Comparison of ENCODE assay signal across 26 cellular contexts in genomic region chr4:135515295-135515694, GRCh38.
DNase-seq lines count a peak whose midpoint lies in the region; ATAC-seq, FAIRE-seq and TF ChIP-seq lines count a peak whose summit lies in the region.
"Had no signal": no experiment of that assay in that cellular context is flagged by ENCODE, and none has a peak within 500 bp of the region (broad histone marks: within the 10 kb centered on the region; RNA-seq: fewer than 3 reads in every experiment).

No MANE protein-coding gene starts in this region.

- DNase-seq in HTR-8/SVneo (ENCODE audit: insufficient read length, low spot score): peak; percentile 10
- DNase-seq in amniotic epithelial cell (ENCODE audit: low read depth): peak; percentile 43
- peak; percentile 3 for DNase-seq in hepatic stellate cell (ENCODE audit: low spot score)
- DNase-seq in GM19238 (ENCODE audit: insufficient read length, low spot score): no peak
- no peak for DNase-seq in upper lobe of right lung
- no peak for DNase-seq in NCI-H146 (lab: John Stamatoyannopoulos, UW)
- no peak for DNase-seq in activated CD8-positive, alpha-beta memory T cell treated with anti-CD3 and anti-CD28 coated beads, Interleukin-2, amount 10 ng/mL, durations not matched to agents 7 days and 5 days
- DNase-seq: activated CD4-positive, alpha-beta T cell treated with anti-CD3 and anti-CD28 coated beads, Interleukin-2, amount 10 ng/mL, durations not matched to agents 7 days and 5 days; activated naive CD4-positive, alpha-beta T cell treated with anti-CD3 and anti-CD28 coated beads, Interleukin-2, amount 10 ng/mL, durations not matched to agents 7 days and 5 days; anterior cingulate cortex; GDM1; H9; heart right ventricle; left colon; mesendoderm; naive thymus-derived CD4-positive, alpha-beta T cell; NCI-H1092 treated with DMSO at 0.1 percent for 48 hours; NCI-H2029; NCI-H2227 treated with DMSO at 0.1 percent for 48 hours; NCI-H748 treated with DMSO at 0.1 percent for 48 hours; stimulated activated naive CD4-positive, alpha-beta T cell treated with Interleukin-2 at 50 U/mL for 16 hours; T-helper 9 cell; WERI-Rb-1 had no signal

- H3K27me3 Mint-ChIP-seq in activated CD8-positive, alpha-beta memory T cell treated with anti-CD3 and anti-CD28 coated beads, Interleukin-2, amount 10 ng/mL, durations not matched to agents 7 days and 5 days: no peaks in the 10 kb centered on the region
- H3K27me3 Mint-ChIP-seq: activated CD4-positive, alpha-beta T cell treated with anti-CD3 and anti-CD28 coated beads, Interleukin-2, amount 10 ng/mL, durations not matched to agents 7 days and 5 days; activated naive CD4-positive, alpha-beta T cell treated with anti-CD3 and anti-CD28 coated beads, Interleukin-2, amount 10 ng/mL, durations not matched to agents 7 days and 5 days; B cell; naive thymus-derived CD4-positive, alpha-beta T cell had no signal

- TF ChIP-seq CTCF in upper lobe of right lung (IDR thresholded peaks at IDR 0.05): no peak

- H3K27ac Mint-ChIP-seq in activated CD8-positive, alpha-beta memory T cell treated with anti-CD3 and anti-CD28 coated beads, Interleukin-2, amount 10 ng/mL, durations not matched to agents 7 days and 5 days: no peak overlapping the region
- H3K27ac Mint-ChIP-seq: activated CD4-positive, alpha-beta T cell treated with anti-CD3 and anti-CD28 coated beads, Interleukin-2, amount 10 ng/mL, durations not matched to agents 7 days and 5 days; activated naive CD4-positive, alpha-beta T cell treated with anti-CD3 and anti-CD28 coated beads, Interleukin-2, amount 10 ng/mL, durations not matched to agents 7 days and 5 days; activated T-helper 1 cell treated with anti-CD3 and anti-CD28 coated beads, Interleukin-12 subunit alpha, Interleukin-12 subunit beta, Interleukin-2, Interleukin-4 antibody, amounts not matched to agents 30 ng/mL and 10 ng/mL and 1 ng/mL, durations not matched to agents 14 hours and 24 hours and 36 hours; B cell; naive thymus-derived CD4-positive, alpha-beta T cell had no signal

- no peaks in the 10 kb centered on the region for H3K36me3 ChIP-seq in upper lobe of right lung
- H3K36me3 ChIP-seq: heart right ventricle, thoracic aorta, WERI-Rb-1 had no signal

- H3K27me3 ChIP-seq in upper lobe of right lung: no peaks in the 10 kb centered on the region
- H3K27me3 ChIP-seq: heart right ventricle had no signal

- no peak overlapping the region for H3K4me3 Mint-ChIP-seq in activated CD8-positive, alpha-beta memory T cell treated with anti-CD3 and anti-CD28 coated beads, Interleukin-2, amount 10 ng/mL, durations not matched to agents 7 days and 5 days
- H3K4me3 Mint-ChIP-seq: activated CD4-positive, alpha-beta T cell treated with anti-CD3 and anti-CD28 coated beads, Interleukin-2, amount 10 ng/mL, durations not matched to agents 7 days and 5 days; activated naive CD4-positive, alpha-beta T cell treated with anti-CD3 and anti-CD28 coated beads, Interleukin-2, amount 10 ng/mL, durations not matched to agents 7 days and 5 days; activated T-helper 1 cell treated with anti-CD3 and anti-CD28 coated beads, Interleukin-12 subunit alpha, Interleukin-12 subunit beta, Interleukin-2, Interleukin-4 antibody, amounts not matched to agents 30 ng/mL and 10 ng/mL and 1 ng/mL, durations not matched to agents 14 hours and 24 hours and 36 hours; B cell; H9; naive thymus-derived CD4-positive, alpha-beta T cell had no signal

- no peaks in the 10 kb centered on the region for H3K36me3 Mint-ChIP-seq in activated CD8-positive, alpha-beta memory T cell treated with anti-CD3 and anti-CD28 coated beads, Interleukin-2, amount 10 ng/mL, durations not matched to agents 7 days and 5 days
- H3K36me3 Mint-ChIP-seq: activated naive CD4-positive, alpha-beta T cell treated with anti-CD3 and anti-CD28 coated beads, Interleukin-2, amount 10 ng/mL, durations not matched to agents 7 days and 5 days; naive thymus-derived CD4-positive, alpha-beta T cell had no signal

- H3K9me3 Mint-ChIP-seq in activated CD8-positive, alpha-beta memory T cell treated with anti-CD3 and anti-CD28 coated beads, Interleukin-2, amount 10 ng/mL, durations not matched to agents 7 days and 5 days (ENCODE audit: low read depth): peaks cover 6% of the 10 kb centered on the region
- H3K9me3 Mint-ChIP-seq: activated CD4-positive, alpha-beta T cell treated with anti-CD3 and anti-CD28 coated beads, Interleukin-2, amount 10 ng/mL, durations not matched to agents 7 days and 5 days; H9 had no signal

- intact Hi-C loops in upper lobe of right lung (cut with DNase I): no loop called here

- ATAC-seq in upper lobe of right lung: no peak
- ATAC-seq in activated CD8-positive, alpha-beta memory T cell treated with anti-CD3 and anti-CD28 coated beads, Interleukin-2, amount 10 ng/mL, durations not matched to agents 7 days and 5 days: no peak
- ATAC-seq: heart right ventricle; left colon; naive thymus-derived CD4-positive, alpha-beta T cell had no signal

- H3K4me3 ChIP-seq in upper lobe of right lung: no peak overlapping the region
- H3K4me3 ChIP-seq: heart right ventricle, thoracic aorta had no signal

- FAIRE-seq in HTR-8/SVneo (lab: Jason Lieb, UNC): peak; percentile 65

- CTCF ChIA-PET in activated CD8-positive, alpha-beta memory T cell treated with anti-CD3 and anti-CD28 coated beads, Interleukin-2, amount 10 ng/mL, durations not matched to agents 7 days and 5 days (lab: Charles Lee): no interaction called here

- H3K9me3 ChIP-seq in upper lobe of right lung: no peaks in the 10 kb centered on the region
- H3K9me3 ChIP-seq: heart right ventricle, thoracic aorta had no signal

- H3K4me1 Mint-ChIP-seq in activated CD8-positive, alpha-beta memory T cell treated with anti-CD3 and anti-CD28 coated beads, Interleukin-2, amount 10 ng/mL, durations not matched to agents 7 days and 5 days: no peaks in the 10 kb centered on the region
- H3K4me1 Mint-ChIP-seq: activated CD4-positive, alpha-beta T cell treated with anti-CD3 and anti-CD28 coated beads, Interleukin-2, amount 10 ng/mL, durations not matched to agents 7 days and 5 days; activated naive CD4-positive, alpha-beta T cell treated with anti-CD3 and anti-CD28 coated beads, Interleukin-2, amount 10 ng/mL, durations not matched to agents 7 days and 5 days; B cell; H9; naive thymus-derived CD4-positive, alpha-beta T cell had no signal

- H3K4me1 ChIP-seq in upper lobe of right lung: no peaks in the 10 kb centered on the region
- H3K4me1 ChIP-seq: heart right ventricle had no signal

- H3K27ac ChIP-seq in upper lobe of right lung: no peak overlapping the region
- H3K27ac ChIP-seq: heart right ventricle, thoracic aorta, WERI-Rb-1 had no signal

Comparison
In these comparisons a context has a peak if more than half of its experiments do, and no peak if none do; other contexts are left out.
1. DNase-seq: peak in HTR-8/SVneo (single experiment), amniotic epithelial cell (single experiment) and hepatic stellate cell (single experiment); none in GM19238 (single experiment), upper lobe of right lung (single experiment), NCI-H146 (single experiment) and activated CD8-positive, alpha-beta memory T cell treated with anti-CD3 and anti-CD28 coated beads, Interleukin-2, amount 10 ng/mL, durations not matched to agents 7 days and 5 days (single experiment).